Comparison of ENCODE assay signal across 8 cellular contexts in the genomic region with DNA sequence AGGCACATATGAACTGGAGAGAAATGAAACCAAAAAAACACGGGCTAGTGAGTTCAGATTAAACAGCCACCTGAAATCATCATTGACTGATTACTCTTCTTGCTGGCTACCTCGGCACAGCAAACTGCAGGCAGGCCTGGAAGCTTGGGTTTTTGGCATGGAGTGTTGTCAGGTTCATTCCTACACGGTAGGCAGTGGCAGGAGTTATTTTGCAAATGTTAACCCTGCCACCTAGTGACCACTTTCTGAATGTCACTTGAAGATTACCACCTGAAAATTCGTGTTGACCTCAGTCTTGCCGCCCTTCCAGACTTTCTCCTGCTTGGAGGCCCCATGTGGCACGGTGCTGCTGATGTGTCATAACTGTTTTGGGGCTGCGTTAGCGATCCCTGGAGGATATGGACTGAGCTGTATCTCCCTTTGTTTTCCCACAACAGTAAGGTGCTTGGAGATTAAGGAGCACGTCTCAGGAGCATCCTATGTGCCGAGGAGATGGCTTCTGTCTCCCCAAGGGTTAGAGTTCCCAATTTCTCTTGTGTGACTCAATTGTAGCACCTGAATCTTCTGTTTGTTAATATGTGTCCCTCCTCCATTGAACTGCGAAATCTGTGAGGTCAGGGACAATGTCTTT. TPM values are rescaled to one million over a fixed set of nuclear protein-coding genes. Genes with fewer than 3 reads are reported as not detected.
A peak's percentile ranks its signal among the peaks of the same experiment; 100 is the strongest.
DNase-seq lines count a peak whose midpoint lies in the region; ATAC-seq and TF ChIP-seq lines count a peak whose summit lies in the region.

No MANE protein-coding gene starts in this region.

- WGBS in hepatocyte (ENCODE audit: low lambda C conversion rate, missing lambda C conversion rate): 29% methylated on average over 11 of the region's 11 CpGs

- H3K4me3 ChIP-seq in astrocyte of the cerebellum (ENCODE audit: low read depth, low read length): no peak overlapping the region
- no peak overlapping the region for H3K4me3 ChIP-seq in hepatocyte
- no peak overlapping the region for H3K4me3 ChIP-seq in skeletal muscle cell (ENCODE audit: low read depth, low read length)

- TF ChIP-seq CTCF in astrocyte of the cerebellum (IDR thresholded peaks at IDR 0.05; ENCODE audit: low read depth, low read length, missing control alignments): peak; percentile 61
- peak; percentile 73 for TF ChIP-seq CTCF in hepatocyte (IDR thresholded peaks at IDR 0.05; ENCODE audit: poor library complexity)

- H3K4me2 ChIP-seq in hepatocyte: no peak overlapping the region

- H3K9me3 Mint-ChIP-seq in T-helper 2 cell treated with Interferon-gamma antibody and Interleukin-4, amounts not matched to agents 5 μg/mL and 100 μg/mL, for 36 hours: peaks cover 6% of the 10 kb centered on the region

- no peaks in the 10 kb centered on the region for H4K20me1 ChIP-seq in hepatocyte (ENCODE audit: insufficient read depth, poor library complexity, severe bottlenecking)

- no peaks in the 10 kb centered on the region for H3K27me3 Mint-ChIP-seq in T-helper 2 cell treated with Interferon-gamma antibody and Interleukin-4, amounts not matched to agents 5 μg/mL and 100 μg/mL, for 36 hours (ENCODE audit: low read depth)

- in situ Hi-C loops in astrocyte of the cerebellum (cut with HindIII; ENCODE audit: low sequenced_read_pairs): no loop called here

- H3K79me2 ChIP-seq in hepatocyte: no peaks in the 10 kb centered on the region

- no peaks in the 10 kb centered on the region for H3K9me2 ChIP-seq in hepatocyte (replicated peaks; ENCODE audit: insufficient read depth)

- no peaks in the 10 kb centered on the region for H3K27me3 ChIP-seq in hepatocyte

- ATAC-seq in HG02642 (IDR thresholded peaks at IDR 0.05; ENCODE audit: poor library complexity, unreplicated experiment) (peak; percentile 36), GM19452 (IDR thresholded peaks at IDR 0.05; ENCODE audit: unreplicated experiment) (no peak)

- no peak overlapping the region for H2AFZ ChIP-seq in hepatocyte

- H3K4me3 Mint-ChIP-seq in T-helper 2 cell treated with Interferon-gamma antibody and Interleukin-4, amounts not matched to agents 5 μg/mL and 100 μg/mL, for 36 hours: no peak overlapping the region

- peak overlapping the region; percentile 60 for H3K27ac Mint-ChIP-seq in T-helper 2 cell treated with Interferon-gamma antibody and Interleukin-4, amounts not matched to agents 5 μg/mL and 100 μg/mL, for 36 hours

- H3K27ac ChIP-seq in hepatocyte: no peak overlapping the region

- no peaks in the 10 kb centered on the region for H3K36me3 ChIP-seq in hepatocyte (replicated peaks; ENCODE audit: insufficient read depth, low read depth)

- H3K4me1 ChIP-seq in hepatocyte (ENCODE audit: insufficient read depth): peaks cover 5% of the 10 kb centered on the region

- DNase-seq in GDM1 (lab: John Stamatoyannopoulos, UW): peak; percentile 61
- DNase-seq in NCI-H2081 (lab: John Stamatoyannopoulos, UW): peak; percentile 69 to 71
- DNase-seq in T-helper 2 cell treated with Interferon-gamma antibody and Interleukin-4, amounts not matched to agents 5 μg/mL and 100 μg/mL, for 36 hours (ENCODE audit: low spot score): peak; percentile 67
- peak; percentile 70 for DNase-seq in astrocyte of the cerebellum (ENCODE audit: low read depth)
- peak; percentile 86 for DNase-seq in hepatocyte (ENCODE audit: low spot score)
- peak; percentile 36 for DNase-seq in skeletal muscle cell (ENCODE audit: low read depth)

- H3K9me3 ChIP-seq in hepatocyte (ENCODE audit: low read depth): no peaks in the 10 kb centered on the region

- peaks cover 69% of the 10 kb centered on the region for H3K4me1 Mint-ChIP-seq in T-helper 2 cell treated with Interferon-gamma antibody and Interleukin-4, amounts not matched to agents 5 μg/mL and 100 μg/mL, for 36 hours (ENCODE audit: low read depth)

- H3K36me3 Mint-ChIP-seq in T-helper 2 cell treated with Interferon-gamma antibody and Interleukin-4, amounts not matched to agents 5 μg/mL and 100 μg/mL, for 36 hours (ENCODE audit: low read depth): peaks cover 11% of the 10 kb centered on the region

RNA-seq across cellular contexts. Expression of a gene that starts 12.7 kb away (rescaled TPM):
- total RNA-seq in hepatocyte: 0.07 and 0.12 TPM in 2 replicates
- polyA plus RNA-seq in hepatocyte: 0.24 TPM in 1 of 2 replicates, not detected in the other

Comparison
In these comparisons a context has a peak if more than half of its experiments do, and no peak if none do; other contexts are left out.
1. DNase-seq: peak in every context shown above with its lines; median percentile 86 in hepatocyte; 70 in NCI-H2081; 70 in astrocyte of the cerebellum; 67 in T-helper 2 cell treated with Interferon-gamma antibody and Interleukin-4, amounts not matched to agents 5 μg/mL and 100 μg/mL, for 36 hours; 61 in GDM1; 36 in skeletal muscle cell.